In genomic region chr11:63991558-63991957, GRCh38 we compare ENCODE assay signal across 2 cellular contexts.
A peak's percentile ranks its signal among the peaks of the same experiment; 100 is the strongest.
TF ChIP-seq lines count a peak whose summit lies in the region.

No MANE protein-coding gene starts in this region.

TF ChIP-seq in HEK293, 187 proteins besides CTCF, POLR2A, EP300 and RAD21:
- TF ChIP-seq ZNF311 (tag by site-specific recombination; IDR thresholded peaks at IDR 0.05; ENCODE audit: borderline replicate concordance) (no peak), ZNF426 (tag by site-specific recombination; IDR thresholded peaks at IDR 0.05) (no peak), REST (tag by site-specific recombination; IDR thresholded peaks at IDR 0.05) (peak; percentile 73)

TF ChIP-seq in GM12878, 131 proteins besides CTCF, POLR2A, EP300 and RAD21:
- TF ChIP-seq DPF2 (IDR thresholded peaks at IDR 0.05) (no peak), REST (IDR thresholded peaks at IDR 0.05; ENCODE audit: low read depth, low read length) (peak; percentile 34; the same call in 1 of the 2 replicates), SMARCA5 (IDR thresholded peaks at IDR 0.05) (no peak)
